10 cellular contexts compared by ENCODE assay signal in genomic region chr3:180036092-180036677, GRCh38. TPM values are rescaled to one million over a fixed set of nuclear protein-coding genes. Genes with fewer than 3 reads are reported as not detected.
DNase-seq lines count a peak whose midpoint lies in the region; TF ChIP-seq lines count a peak whose summit lies in the region.
"Had no signal": no experiment of that assay in that cellular context is flagged by ENCODE, and none has a peak within 500 bp of the region (broad histone marks: within the 10 kb centered on the region; RNA-seq: fewer than 3 reads in every experiment).

No MANE protein-coding gene starts in this region.

- no peaks in the 10 kb centered on the region for H3K9me3 ChIP-seq in GM23248 (ENCODE audit: low read depth)
- H3K9me3 ChIP-seq in ectodermal cell (ENCODE audit: control insufficient read depth, low read length): no peaks in the 10 kb centered on the region
- H3K9me3 ChIP-seq in thymus (ENCODE audit: control insufficient read depth): no peaks in the 10 kb centered on the region

- no peaks in the 10 kb centered on the region for H4K20me1 ChIP-seq in GM23248 (ENCODE audit: insufficient read depth)

- no peak for TF ChIP-seq CTCF in NB4 (IDR thresholded peaks at IDR 0.05; ENCODE audit: low read depth, low read length)

- TF ChIP-seq POLR2A in NB4 (IDR thresholded peaks at IDR 0.05; ENCODE audit: extremely low read depth, insufficient read length): no peak

- no peaks in the 10 kb centered on the region for H3F3A ChIP-seq in GM23248 (ENCODE audit: insufficient read depth)

- H3K4me3 ChIP-seq in GM23248 (peak overlapping the region; percentile 59), NB4 (ENCODE audit: low read depth, low read length) (no peak overlapping the region), ectodermal cell (ENCODE audit: insufficient read depth, low read depth, low read length) (peak overlapping the region; percentile 41), thymus (ENCODE audit: low read length) (peak overlapping the region; percentile 54)

- H3K27me3 ChIP-seq in GM23248 (replicated peaks; ENCODE audit: insufficient read depth) (peaks cover 25% of the 10 kb centered on the region), ectodermal cell (ENCODE audit: control insufficient read depth, insufficient read depth, low read length, poor library complexity, severe bottlenecking) (peaks cover 80% of the 10 kb centered on the region), thymus (ENCODE audit: control insufficient read depth, insufficient read depth) (no peaks in the 10 kb centered on the region)

- H3K4me2 ChIP-seq in GM23248 (ENCODE audit: unreplicated experiment): peak overlapping the region; percentile 77

- no peaks in the 10 kb centered on the region for H3K9me2 ChIP-seq in GM23248 (ENCODE audit: insufficient read depth)

- no peak overlapping the region for H3K9ac ChIP-seq in GM23248

- no peaks in the 10 kb centered on the region for H3K79me2 ChIP-seq in GM23248 (ENCODE audit: insufficient read depth)

- H3K36me3 ChIP-seq in GM23248 (ENCODE audit: low read depth) (no peaks in the 10 kb centered on the region), ectodermal cell (ENCODE audit: control insufficient read depth, insufficient read depth, low read length) (no peaks in the 10 kb centered on the region), thymus (ENCODE audit: control insufficient read depth, insufficient read depth) (no peaks in the 10 kb centered on the region)

- DNase-seq in NCI-H2081 (lab: John Stamatoyannopoulos, UW) (peak; percentile 46 to 65), NCI-H2081 treated with DMSO at 0.1 percent for 48 hours (lab: John Stamatoyannopoulos, UW) (no peak), GM23248 (no peak), NB4 (ENCODE audit: low read depth) (peak; percentile 2)
- no peak for DNase-seq in stimulated activated CD4-positive, alpha-beta T cell treated with anti-CD3 and anti-CD28 coated beads, Interleukin-2, amount 100 ng/mL, for 24 hours
- DNase-seq in activated effector memory CD4-positive, alpha-beta T cell treated with anti-CD3 and anti-CD28 coated beads, Interleukin-2, amount 50 U/mL, for 16 hours: no peak

- H3K27ac ChIP-seq in GM23248 (no peak overlapping the region), ectodermal cell (ENCODE audit: insufficient read depth, low read depth, low read length, poor library complexity, severe bottlenecking) (no peak overlapping the region), thymus (ENCODE audit: low read depth) (no peak overlapping the region)
- H3K27ac ChIP-seq: C4-2B had no signal

- in situ Hi-C loops in GM23248 (cut with MboI): no loop called here

- 2 to 3% methylated on average over 16 of the region's 16 CpGs for WGBS in GM23248 (ENCODE audit: low coverage in 1 of 2, low lambda C conversion rate in 2 of 2, missing lambda C conversion rate in 2 of 2), 2 experiments
- 1% methylated on average over 14 to 15 of the region's 16 CpGs for WGBS in ectodermal cell, 2 experiments
- WGBS in thymus: 3% methylated on average over 16 of the region's 16 CpGs

- H3K4me1 ChIP-seq in GM23248 (ENCODE audit: insufficient read depth): no peaks in the 10 kb centered on the region
- peaks cover 2% of the 10 kb centered on the region for H3K4me1 ChIP-seq in ectodermal cell (ENCODE audit: control insufficient read depth, insufficient read depth, low read length)
- peaks cover 4% of the 10 kb centered on the region for H3K4me1 ChIP-seq in thymus (ENCODE audit: control insufficient read depth, insufficient read depth, low read length)

- H2AFZ ChIP-seq in GM23248: no peak overlapping the region

RNA-seq across cellular contexts. Expression of gene PEX5L, which starts 0.6 kb away (rescaled TPM):
- total RNA-seq in GM23248 (2014; rRNA removed; shearing (Covaris generic)): not detected in 2 replicates
- 0.03 TPM in 1 of 2 replicates, not detected in the other for polyA plus RNA-seq in GM23248 (2016; fragmentation: Nextera tagmentation; extraction: Ambion mirVana)
- 1.1 TPM for polyA plus RNA-seq in ectodermal cell (2013, experiment 1 of 4)
- polyA plus RNA-seq in ectodermal cell (2013, experiment 2 of 4): 0.57 TPM
- 0.27 TPM for polyA plus RNA-seq in ectodermal cell (2013, experiment 3 of 4)
- polyA plus RNA-seq in ectodermal cell (2013, experiment 4 of 4): 0.73 TPM
- 0.27 TPM for polyA plus RNA-seq in thymus
- total RNA-seq: skeletal muscle tissue had no signal

Comparison
In these comparisons a context has a peak if more than half of its experiments do, and no peak if none do; other contexts are left out.
1. DNase-seq: peak in NCI-H2081 (2 of 2) and NB4 (single experiment); none in NCI-H2081 treated with DMSO at 0.1 percent for 48 hours (single experiment), GM23248 (single experiment), stimulated activated CD4-positive, alpha-beta T cell treated with anti-CD3 and anti-CD28 coated beads, Interleukin-2, amount 100 ng/mL, for 24 hours (0 of 2) and activated effector memory CD4-positive, alpha-beta T cell treated with anti-CD3 and anti-CD28 coated beads, Interleukin-2, amount 50 U/mL, for 16 hours (single experiment).